In the genomic region with DNA sequence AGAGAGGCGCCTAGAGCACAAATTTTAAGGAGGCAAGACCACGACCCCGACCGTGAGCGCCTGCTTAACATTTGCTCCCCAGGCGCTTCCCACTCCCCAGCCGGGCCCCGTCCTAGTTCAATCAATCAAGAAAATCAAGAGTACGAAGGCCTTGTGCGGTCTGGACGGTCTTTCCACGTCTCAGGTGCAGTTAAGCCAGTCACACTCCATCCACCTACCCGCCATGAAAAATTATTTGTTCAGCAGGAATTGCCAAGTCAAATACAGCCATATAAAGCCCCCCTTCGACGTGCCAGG, we compare ENCODE assay signal across 8 cellular contexts. TPM values are rescaled to one million over a fixed set of nuclear protein-coding genes. Genes with fewer than 3 reads are reported as not detected.
DNase-seq lines count a peak whose midpoint lies in the region; ATAC-seq and TF ChIP-seq lines count a peak whose summit lies in the region.

No MANE protein-coding gene starts in this region.

- peaks cover 19% of the 10 kb centered on the region for H3K4me1 Mint-ChIP-seq in activated CD4-positive, alpha-beta T cell treated with anti-CD3 and anti-CD28 coated beads for 36 hours

- H3K27me3 Mint-ChIP-seq in activated CD4-positive, alpha-beta T cell treated with anti-CD3 and anti-CD28 coated beads for 36 hours, result no peaks in the 10 kb centered on the region

- peaks cover 0 to 2% of the 10 kb centered on the region in 2 experiments for H3K36me3 ChIP-seq in trophoblast cell (ENCODE audit: control insufficient read depth in 1 of 2, insufficient read depth in 2 of 2, low read length in 2 of 2)

- no peak overlapping the region for H2AK5ac ChIP-seq in trophoblast cell (ENCODE audit: low read length)

- H3K9me3 ChIP-seq in trophoblast cell (ENCODE audit: insufficient read depth, low read depth, low read length), result no peaks in the 10 kb centered on the region

- H3K4me3 ChIP-seq in fibroblast of villous mesenchyme (ENCODE audit: low read depth, low read length) (peak overlapping the region; percentile 98), trophoblast cell (ENCODE audit: low read depth, low read length) (peak overlapping the region; percentile 85)

- peak overlapping the region; percentile 99 for H3K4me3 Mint-ChIP-seq in activated CD4-positive, alpha-beta T cell treated with anti-CD3 and anti-CD28 coated beads for 36 hours

- no CpG with 5 or more reads among the region's 15 CpGs for WGBS in trophoblast cell (ENCODE audit: extremely low coverage, insufficient coverage, insufficient read length)

- H2BK5ac ChIP-seq in trophoblast cell (ENCODE audit: low read depth, low read length, poor library complexity), result peak overlapping the region; percentile 95

- no peaks in the 10 kb centered on the region for H3K27me3 ChIP-seq in trophoblast cell (ENCODE audit: insufficient read depth, low read length)

- ATAC-seq in activated CD4-positive, alpha-beta T cell treated with anti-CD3 and anti-CD28 coated beads for 36 hours, result peak; percentile 9
- ATAC-seq in SK-N-SH treated with all-trans-retinoic acid at 6 μM for 48 hours (peak; percentile 5; the same call in 2 of the 3 replicates), HG03378 (IDR thresholded peaks at IDR 0.05; ENCODE audit: unreplicated experiment) (no peak)

- H3K9me3 Mint-ChIP-seq in activated CD4-positive, alpha-beta T cell treated with anti-CD3 and anti-CD28 coated beads for 36 hours (ENCODE audit: low read depth), result no peaks in the 10 kb centered on the region

- no peak for DNase-seq in activated CD4-positive, alpha-beta T cell treated with anti-CD3 and anti-CD28 coated beads for 36 hours
- no peak for DNase-seq in activated CD4-positive, alpha-beta T cell treated with anti-CD3 and anti-CD28 coated beads for 1 hour
- DNase-seq in fibroblast of villous mesenchyme (ENCODE audit: low read depth), result no peak
- no peak for DNase-seq in trophoblast cell
- no peak for DNase-seq in superior temporal gyrus (ENCODE audit: extremely low spot score)
- no peak for DNase-seq in DMS53 (lab: John Stamatoyannopoulos, UW)

- H3K9ac ChIP-seq in trophoblast cell (ENCODE audit: low read length), result peak overlapping the region; percentile 85

- H3K4me2 ChIP-seq in trophoblast cell (ENCODE audit: low read length), result peak overlapping the region; percentile 97

- peak overlapping the region; percentile 44 for H2BK120ac ChIP-seq in trophoblast cell (ENCODE audit: insufficient read depth, low read length, poor library complexity)

- H4K12ac ChIP-seq in trophoblast cell (ENCODE audit: low read depth, low read length), result peak overlapping the region; percentile 94

- peak overlapping the region; percentile 85 for H3K14ac ChIP-seq in trophoblast cell (ENCODE audit: low read length)

- CTCF ChIA-PET in activated CD4-positive, alpha-beta T cell treated with anti-CD3 and anti-CD28 coated beads for 36 hours (lab: Charles Lee), result interaction anchor here (1.4 to 2.5 kb wide), 5 partner anchors 11 to 137 kb away, joined by 3 to 35 read pairs (median 10); a partner anchor contains a TSS

- TF ChIP-seq CTCF in fibroblast of villous mesenchyme (IDR thresholded peaks at IDR 0.05; ENCODE audit: insufficient read depth, low read depth, low read length), result no peak

- peak overlapping the region; percentile 57 for H3K4ac ChIP-seq in trophoblast cell (ENCODE audit: low read depth, low read length)

- H3K27ac Mint-ChIP-seq in activated CD4-positive, alpha-beta T cell treated with anti-CD3 and anti-CD28 coated beads for 36 hours, result peak overlapping the region; percentile 99

- H3K79me2 ChIP-seq in trophoblast cell (ENCODE audit: control insufficient read depth, insufficient read depth, low read length, poor library complexity), result peaks cover 10% of the 10 kb centered on the region

- peak overlapping the region; percentile 37 for H2BK12ac ChIP-seq in trophoblast cell (ENCODE audit: low read length)

- H4K8ac ChIP-seq in trophoblast cell (ENCODE audit: low read depth, low read length), result peak overlapping the region; percentile 96

- intact Hi-C loops in activated CD4-positive, alpha-beta T cell treated with anti-CD3 and anti-CD28 coated beads for 36 hours (cut with DNase I, micrococcal nuclease), result loop anchor here (1.0 kb wide), 4 partner anchors 12 to 170 kb away; a partner anchor contains a TSS

- H3K79me1 ChIP-seq in trophoblast cell (ENCODE audit: low read length), result peaks cover 16% of the 10 kb centered on the region

- peak overlapping the region; percentile 99 for H2AFZ ChIP-seq in trophoblast cell (ENCODE audit: insufficient read depth, low read length, poor library complexity)

- no peak overlapping the region for H3K23ac ChIP-seq in trophoblast cell (ENCODE audit: low read length)

- POLR2A ChIA-PET in activated CD4-positive, alpha-beta T cell treated with anti-CD3 and anti-CD28 coated beads for 36 hours (lab: Charles Lee), result interaction anchor here (1.8 to 2.3 kb wide), 2 partner anchors 12 to 23 kb away, joined by 17 to 22 read pairs; a partner anchor contains a TSS

- H4K91ac ChIP-seq in trophoblast cell (ENCODE audit: low read depth, low read length), result peak overlapping the region; percentile 89

- H3K4me1 ChIP-seq in trophoblast cell (ENCODE audit: control insufficient read depth in 1 of 2, insufficient read depth in 2 of 2, low read length in 2 of 2), result no peaks in the 10 kb centered on the region

- peaks cover 20% of the 10 kb centered on the region for H3K36me3 Mint-ChIP-seq in activated CD4-positive, alpha-beta T cell treated with anti-CD3 and anti-CD28 coated beads for 36 hours (ENCODE audit: low read depth)

- H3K27ac ChIP-seq in trophoblast cell (ENCODE audit: low read depth, low read length), result peak overlapping the region; percentile 95

- H3K18ac ChIP-seq in trophoblast cell (ENCODE audit: low read length), result peak overlapping the region; percentile 93

TF ChIP-seq in SK-N-SH treated with all-trans-retinoic acid at 6 μM for 48 hours, 23 proteins besides CTCF, POLR2A, EP300 and RAD21:
- no peak for TF ChIP-seq SNAI2 (CRISPR knock-in tag; IDR thresholded peaks at IDR 0.05)
- TF ChIP-seq CSDC2 (CRISPR knock-in tag; IDR thresholded peaks at IDR 0.05), result no peak
- TF ChIP-seq BACH2 (CRISPR knock-in tag; IDR thresholded peaks at IDR 0.05; ENCODE audit: borderline replicate concordance), result no peak
- TF ChIP-seq ZC3H10 (CRISPR knock-in tag; IDR thresholded peaks at IDR 0.05), result no peak
- TF ChIP-seq, protein P1, sequence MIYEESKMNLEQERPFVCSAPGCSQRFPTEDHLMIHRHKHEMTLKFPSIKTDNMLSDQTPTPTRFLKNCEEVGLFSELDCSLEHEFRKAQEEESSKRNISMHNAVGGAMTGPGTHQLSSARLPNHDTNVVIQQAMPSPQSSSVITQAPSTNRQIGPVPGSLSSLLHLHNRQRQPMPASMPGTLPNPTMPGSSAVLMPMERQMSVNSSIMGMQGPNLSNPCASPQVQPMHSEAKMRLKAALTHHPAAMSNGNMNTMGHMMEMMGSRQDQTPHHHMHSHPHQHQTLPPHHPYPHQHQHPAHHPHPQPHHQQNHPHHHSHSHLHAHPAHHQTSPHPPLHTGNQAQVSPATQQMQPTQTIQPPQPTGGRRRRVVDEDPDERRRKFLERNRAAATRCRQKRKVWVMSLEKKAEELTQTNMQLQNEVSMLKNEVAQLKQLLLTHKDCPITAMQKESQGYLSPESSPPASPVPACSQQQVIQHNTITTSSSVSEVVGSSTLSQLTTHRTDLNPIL (CRISPR knock-in tag; IDR thresholded peaks at IDR 0.05; ENCODE audit: low read depth), result no peak
- no peak for TF ChIP-seq ZNF8 (CRISPR knock-in tag; IDR thresholded peaks at IDR 0.05)
- TF ChIP-seq PPARA (CRISPR knock-in tag; IDR thresholded peaks at IDR 0.05; ENCODE audit: borderline replicate concordance), result no peak
- TF ChIP-seq RARB (CRISPR knock-in tag; IDR thresholded peaks at IDR 0.05), result no peak

RNA-seq across cellular contexts. Expression of a gene that starts 0.6 kb away (rescaled TPM):
- 10 to 100 TPM; 37.3 to 47.9 TPM for total RNA-seq in activated CD4-positive, alpha-beta T cell treated with anti-CD3 and anti-CD28 coated beads for 36 hours
- 20.9 and 26.8 TPM in 2 replicates for total RNA-seq in fibroblast of villous mesenchyme
- 12.6 and 13.5 TPM in 2 replicates for polyA plus RNA-seq in trophoblast cell (2013)

RNA-seq across cellular contexts. Expression of a gene that starts 11.9 kb away (rescaled TPM):
- total RNA-seq in activated CD4-positive, alpha-beta T cell treated with anti-CD3 and anti-CD28 coated beads for 36 hours, result 1,000 to 10,000 TPM in 1 of 2 experiments, 100 to 1,000 TPM in 1; 481 to 1,987 TPM
- 2,020 and 2,708 TPM in 2 replicates for total RNA-seq in fibroblast of villous mesenchyme
- 13,391 and 13,743 TPM in 2 replicates for polyA plus RNA-seq in trophoblast cell (2013)

RNA-seq across cellular contexts. Expression of a gene that starts 22.3 kb away (rescaled TPM):
- total RNA-seq in activated CD4-positive, alpha-beta T cell treated with anti-CD3 and anti-CD28 coated beads for 36 hours, result 100 to 1,000 TPM; 272 to 309 TPM
- 175 and 217 TPM in 2 replicates for total RNA-seq in fibroblast of villous mesenchyme
- 509 and 527 TPM in 2 replicates for polyA plus RNA-seq in trophoblast cell (2013)

RNA-seq across cellular contexts. Expression of a gene that starts 22.5 kb away (rescaled TPM):
- 10 to 100 TPM; 23.8 to 32.2 TPM for total RNA-seq in activated CD4-positive, alpha-beta T cell treated with anti-CD3 and anti-CD28 coated beads for 36 hours
- total RNA-seq in fibroblast of villous mesenchyme, result 79.9 and 104 TPM in 2 replicates
- 18.0 and 18.4 TPM in 2 replicates for polyA plus RNA-seq in trophoblast cell (2013)

RNA-seq across cellular contexts. Expression of a gene that starts 36.9 kb away (rescaled TPM):
- 1 to 10 TPM; 7.8 to 9.2 TPM for total RNA-seq in activated CD4-positive, alpha-beta T cell treated with anti-CD3 and anti-CD28 coated beads for 36 hours
- 8.4 and 11.7 TPM in 2 replicates for total RNA-seq in fibroblast of villous mesenchyme
- polyA plus RNA-seq in trophoblast cell (2013), result 6.2 and 6.3 TPM in 2 replicates
